ENCODE assay signal across 8 cellular contexts in genomic region chr3:142595581-142595950, GRCh38. TPM values are rescaled to one million over a fixed set of nuclear protein-coding genes. Genes with fewer than 3 reads are reported as not detected.
DNase-seq lines count a peak whose midpoint lies in the region; ATAC-seq and TF ChIP-seq lines count a peak whose summit lies in the region.

No MANE protein-coding gene starts in this region.

- peak overlapping the region; percentile 89 for H3K4me3 ChIP-seq in fibroblast of the aortic adventitia (ENCODE audit: low read depth, low read length)

- no peak for ATAC-seq in T-cell (replicated peaks in 1 of 4)
- no peak for ATAC-seq in HG03045 (IDR thresholded peaks at IDR 0.05; ENCODE audit: unreplicated experiment)

- H3K27ac Mint-ChIP-seq in activated T-cell treated with anti-CD3 and anti-CD28 coated beads, Interleukin-2, amount 50 U/mL, for 24 hours, result peak overlapping the region; percentile 93
- H3K27ac Mint-ChIP-seq in T-cell, result peak overlapping the region in 1 of 2 donors; percentile 92

- no peak for TF ChIP-seq CTCF in fibroblast of the aortic adventitia (IDR thresholded peaks at IDR 0.05; ENCODE audit: insufficient read depth, low read length)

- CTCF ChIA-PET in T-cell (lab: Charles Lee), result no interaction called here

- DNase-seq in activated T-cell treated with anti-CD3 and anti-CD28 coated beads, Interleukin-2, amount 50 U/mL, for 24 hours, result no peak
- DNase-seq in activated T-cell treated with anti-CD3 and anti-CD28 coated beads for 4 hours (no peak), T-cell (no peak), fibroblast of the aortic adventitia (ENCODE audit: low read depth) (peak; percentile 77), non-pigmented ciliary epithelial cell (ENCODE audit: low read depth) (peak; percentile 93), pons (ENCODE audit: low spot score) (no peak)
- no peak for DNase-seq in stimulated activated naive CD4-positive, alpha-beta T cell (lab: John Stamatoyannopoulos, UW)

- peaks cover 19% of the 10 kb centered on the region for H3K4me1 Mint-ChIP-seq in activated T-cell treated with anti-CD3 and anti-CD28 coated beads, Interleukin-2, amount 50 U/mL, for 24 hours (ENCODE audit: low read depth)
- peaks cover 17 to 21% (median 18%) of the 10 kb centered on the region in 3 donors for H3K4me1 Mint-ChIP-seq in T-cell

- no peaks in the 10 kb centered on the region for H3K9me3 Mint-ChIP-seq in activated T-cell treated with anti-CD3 and anti-CD28 coated beads, Interleukin-2, amount 50 U/mL, for 24 hours
- H3K9me3 Mint-ChIP-seq in T-cell, result no peaks in the 10 kb centered on the region

- H3K4me3 Mint-ChIP-seq in activated T-cell treated with anti-CD3 and anti-CD28 coated beads, Interleukin-2, amount 50 U/mL, for 24 hours, result peak overlapping the region; percentile 86
- H3K4me3 Mint-ChIP-seq in T-cell, result peak overlapping the region; percentile 95 to 98 (median 96)

- POLR2A ChIA-PET in T-cell (lab: Charles Lee), result no interaction called here

- no peaks in the 10 kb centered on the region for H3K27me3 Mint-ChIP-seq in activated T-cell treated with anti-CD3 and anti-CD28 coated beads, Interleukin-2, amount 50 U/mL, for 24 hours
- H3K27me3 Mint-ChIP-seq in T-cell, result peaks cover under 1 to 2% of the 10 kb centered on the region in 2 donors

- H3K36me3 Mint-ChIP-seq in activated T-cell treated with anti-CD3 and anti-CD28 coated beads, Interleukin-2, amount 50 U/mL, for 24 hours (ENCODE audit: low read depth), result peaks cover 5% of the 10 kb centered on the region
- H3K36me3 Mint-ChIP-seq in T-cell, result no peaks in the 10 kb centered on the region

RNA-seq across cellular contexts. Expression of gene PLS1, which starts 0.6 kb away (rescaled TPM):
- 1 to 10 TPM in 4 of 5 donors, under 1 TPM in 1; 0.84 to 3.6 (median 1.8) TPM for total RNA-seq in T-cell
- 0.99 and 2.0 TPM in 2 replicates for total RNA-seq in fibroblast of the aortic adventitia (ENCODE audit: low replicate concordance)

RNA-seq across cellular contexts. Expression of gene ATR, which starts 17.0 kb away (rescaled TPM):
- total RNA-seq in T-cell, result 10 to 100 TPM; 32.8 to 40.9 (median 36.3) TPM
- total RNA-seq in fibroblast of the aortic adventitia (ENCODE audit: low replicate concordance), result 19.4 and 37.6 TPM in 2 replicates

Comparison
In these comparisons a context has a peak if more than half of its experiments do, and no peak if none do; other contexts are left out.
1. DNase-seq: peak in fibroblast of the aortic adventitia (single experiment) and non-pigmented ciliary epithelial cell (single experiment); none in activated T-cell treated with anti-CD3 and anti-CD28 coated beads, Interleukin-2, amount 50 U/mL, for 24 hours (single experiment), activated T-cell treated with anti-CD3 and anti-CD28 coated beads for 4 hours (single experiment), T-cell (0 of 34), pons (single experiment) and stimulated activated naive CD4-positive, alpha-beta T cell (0 of 6).